ENCODE assay signal across 10 cellular contexts in genomic region chr1:116544588-116545358, GRCh38. TPM values are rescaled to one million over a fixed set of nuclear protein-coding genes. Genes with fewer than 3 reads are reported as not detected.
A peak's percentile ranks its signal among the peaks of the same experiment; 100 is the strongest.
DNase-seq lines count a peak whose midpoint lies in the region; ATAC-seq and TF ChIP-seq lines count a peak whose summit lies in the region.
"Had no signal": no experiment of that assay in that cellular context is flagged by ENCODE, and none has a peak within 500 bp of the region (broad histone marks: within the 10 kb centered on the region; RNA-seq: fewer than 3 reads in every experiment).

No MANE protein-coding gene starts in this region.

- no peaks in the 10 kb centered on the region for H3K27me3 ChIP-seq in BLaER1 treated with 17β-estradiol and CSF1 and Interleukin-3, amounts not matched to agents 10 nM and 100 nM

- peak overlapping the region; percentile 40 for H3K4me3 Mint-ChIP-seq in activated CD8-positive, alpha-beta T cell treated with anti-CD3 and anti-CD28 coated beads for 36 hours

- peaks cover 39% of the 10 kb centered on the region for H3K4me1 Mint-ChIP-seq in activated CD8-positive, alpha-beta T cell treated with anti-CD3 and anti-CD28 coated beads for 36 hours (ENCODE audit: low read depth)

- H3K36me3 Mint-ChIP-seq in activated CD8-positive, alpha-beta T cell treated with anti-CD3 and anti-CD28 coated beads for 36 hours (ENCODE audit: low read depth), result peaks cover 37% of the 10 kb centered on the region

- H3K9ac ChIP-seq in BLaER1 treated with 17β-estradiol and CSF1 and Interleukin-3, amounts not matched to agents 10 nM and 100 nM, result peak overlapping the region; percentile 1 to 71 (median 24); a peak in 14 of 22 replicates

- H3K9me3 ChIP-seq in BLaER1 treated with 17β-estradiol and CSF1 and Interleukin-3, amounts not matched to agents 10 nM and 100 nM (replicated peaks in 1 of 11), result peaks cover 0 to 77% (median 50%) of the 10 kb centered on the region in 11 experiments; a peak in 17 of 22 replicates

- peaks cover 0 to 34% (median 13%) of the 10 kb centered on the region in 11 experiments; a peak in 10 of 22 replicates for H4K20me1 ChIP-seq in BLaER1 treated with 17β-estradiol and CSF1 and Interleukin-3, amounts not matched to agents 10 nM and 100 nM

- intact Hi-C loops in activated CD8-positive, alpha-beta T cell treated with anti-CD3 and anti-CD28 coated beads for 36 hours (cut with micrococcal nuclease), result no loop called here

- peaks cover 29 to 100% (median 95%) of the 10 kb centered on the region in 11 experiments for H3K36me3 ChIP-seq in BLaER1 treated with 17β-estradiol and CSF1 and Interleukin-3, amounts not matched to agents 10 nM and 100 nM

- no peaks in the 10 kb centered on the region for H3K27me3 Mint-ChIP-seq in activated CD8-positive, alpha-beta T cell treated with anti-CD3 and anti-CD28 coated beads for 36 hours

- peak; percentile 44 for DNase-seq in activated CD8-positive, alpha-beta T cell treated with anti-CD3 and anti-CD28 coated beads for 36 hours
- no peak for DNase-seq in activated gamma-delta T cell (lab: John Stamatoyannopoulos, UW)
- DNase-seq in NCI-H1694 treated with DMSO at 0.1 percent for 48 hours (lab: John Stamatoyannopoulos, UW), result no peak
- DNase-seq in NCI-H2081 (lab: John Stamatoyannopoulos, UW), result no peak
- DNase-seq in DMS53 treated with DMSO at 0.1 percent for 48 hours (lab: John Stamatoyannopoulos, UW; ENCODE audit: unreplicated experiment), result no peak
- DNase-seq: hippocampal formation, NCI-H2081 treated with DMSO at 0.1 percent for 48 hours had no signal

- no peaks in the 10 kb centered on the region for H3K9me3 Mint-ChIP-seq in activated CD8-positive, alpha-beta T cell treated with anti-CD3 and anti-CD28 coated beads for 36 hours

- ATAC-seq in GM18909 (IDR thresholded peaks at IDR 0.05; ENCODE audit: poor library complexity, unreplicated experiment) (peak; percentile 53), HG02938 (IDR thresholded peaks at IDR 0.05; ENCODE audit: unreplicated experiment) (peak; percentile 52)
- ATAC-seq in activated CD8-positive, alpha-beta T cell treated with anti-CD3 and anti-CD28 coated beads for 36 hours, result peak; percentile 66

- peak overlapping the region; percentile 7 to 89 (median 65); a peak in 21 of 22 replicates for H3K27ac ChIP-seq in BLaER1 treated with 17β-estradiol and CSF1 and Interleukin-3, amounts not matched to agents 10 nM and 100 nM

- POLR2A ChIA-PET in activated CD8-positive, alpha-beta T cell treated with anti-CD3 and anti-CD28 coated beads for 36 hours (lab: Charles Lee), result no interaction called here

- H3K27ac Mint-ChIP-seq in activated CD8-positive, alpha-beta T cell treated with anti-CD3 and anti-CD28 coated beads for 36 hours, result peak overlapping the region; percentile 93

- peak overlapping the region; percentile 55 to 82 (median 70) for H3K4me2 ChIP-seq in BLaER1 treated with 17β-estradiol and CSF1 and Interleukin-3, amounts not matched to agents 10 nM and 100 nM

- TF ChIP-seq CTCF in activated CD8-positive, alpha-beta T cell treated with anti-CD3 and anti-CD28 coated beads for 36 hours (IDR thresholded peaks at IDR 0.05), result no peak

- CTCF ChIA-PET in activated CD8-positive, alpha-beta T cell treated with anti-CD3 and anti-CD28 coated beads for 36 hours (lab: Charles Lee), result interaction anchor here (0.7 to 1.6 kb wide), 7 partner anchors 8 to 405 kb away, joined by 3 to 5 read pairs (median 3); no protein-coding TSS in a partner anchor

- H3K4me1 ChIP-seq in BLaER1 treated with 17β-estradiol and CSF1 and Interleukin-3, amounts not matched to agents 10 nM and 100 nM, result peaks cover 71 to 87% (median 77%) of the 10 kb centered on the region in 10 experiments

- peak overlapping the region in 5 of 10 experiments; percentile 9 to 45 (median 15); a peak in 2 of 20 replicates for H3K4me3 ChIP-seq in BLaER1 treated with 17β-estradiol and CSF1 and Interleukin-3, amounts not matched to agents 10 nM and 100 nM

RNA-seq across cellular contexts. Expression of gene CD58, which starts 26.1 kb away (rescaled TPM):
- total RNA-seq in activated CD8-positive, alpha-beta T cell treated with anti-CD3 and anti-CD28 coated beads for 36 hours, result 10 to 100 TPM; 11.1 to 12.7 TPM
